ENCODE assay signal across 8 cellular contexts in genomic region chr9:131773911-131774379, GRCh38. TPM values are rescaled to one million over a fixed set of nuclear protein-coding genes. Genes with fewer than 3 reads are reported as not detected.
DNase-seq lines count a peak whose midpoint lies in the region; ATAC-seq, FAIRE-seq and TF ChIP-seq lines count a peak whose summit lies in the region.

No MANE protein-coding gene starts in this region.

- no peaks in the 10 kb centered on the region for H3K9me3 ChIP-seq in MG63
- H3K9me3 ChIP-seq in thyroid gland, result no peaks in the 10 kb centered on the region

- FAIRE-seq in GM12891 (lab: Jason Lieb, UNC), result no peak

- peaks cover 18% of the 10 kb centered on the region for H3K27me3 ChIP-seq in MG63
- no peaks in the 10 kb centered on the region for H3K27me3 ChIP-seq in thyroid gland

- H3K27me3 Mint-ChIP-seq in activated naive CD8-positive, alpha-beta T cell treated with anti-CD3 and anti-CD28 coated beads for 36 hours, result peaks cover 34% of the 10 kb centered on the region
- peaks cover 3 to 11% (median 4%) of the 10 kb centered on the region in 3 donors for H3K27me3 Mint-ChIP-seq in immature natural killer cell (ENCODE audit: low read depth in 3 of 3)

- H3K4me3 Mint-ChIP-seq in activated naive CD8-positive, alpha-beta T cell treated with anti-CD3 and anti-CD28 coated beads for 36 hours, result no peak overlapping the region
- no peak overlapping the region for H3K4me3 Mint-ChIP-seq in immature natural killer cell

- intact Hi-C loops in thyroid gland (cut with DNase I), result no loop called here

- H3K36me3 ChIP-seq in MG63 (no peaks in the 10 kb centered on the region), thyroid gland (no peaks in the 10 kb centered on the region)

- H3K4me1 ChIP-seq in thyroid gland, result no peaks in the 10 kb centered on the region

- no peaks in the 10 kb centered on the region for H3K36me3 Mint-ChIP-seq in activated naive CD8-positive, alpha-beta T cell treated with anti-CD3 and anti-CD28 coated beads for 36 hours
- no peaks in the 10 kb centered on the region for H3K36me3 Mint-ChIP-seq in immature natural killer cell

- 0 to 23% methylated on average over 3 to 6 of the region's 6 CpGs for WGBS in thyroid gland, 2 donors

- H3K4me3 ChIP-seq in MG63 (no peak overlapping the region), thyroid gland (replicated peaks in 1 of 3) (no peak overlapping the region)

- no peaks in the 10 kb centered on the region for H3K9me3 Mint-ChIP-seq in activated naive CD8-positive, alpha-beta T cell treated with anti-CD3 and anti-CD28 coated beads for 36 hours
- H3K9me3 Mint-ChIP-seq in immature natural killer cell, result no peaks in the 10 kb centered on the region

- no peak for ATAC-seq in HG03442 (IDR thresholded peaks at IDR 0.05; ENCODE audit: unreplicated experiment)

- H3K27ac ChIP-seq in thyroid gland, result no peak overlapping the region

- DNase-seq in GM12891 (ENCODE audit: insufficient read length, low spot score) (peak; percentile 53), MG63 (peak; percentile 20), immature natural killer cell (peak; percentile 3 to 42 (median 26)), thyroid gland (peak; percentile 39 to 60), SK-N-DZ (ENCODE audit: low spot score) (no peak), NCI-H2227 treated with DMSO at 0.1 percent for 48 hours (lab: John Stamatoyannopoulos, UW) (no peak)
- peak; percentile 17 for DNase-seq in activated naive CD8-positive, alpha-beta T cell treated with anti-CD3 and anti-CD28 coated beads for 36 hours

- TF ChIP-seq POLR2A in GM12891 (IDR thresholded peaks at IDR 0.05; ENCODE audit: low read depth, low read length) (no peak), thyroid gland (IDR thresholded peaks at IDR 0.05) (no peak)

- H3K27ac Mint-ChIP-seq in activated naive CD8-positive, alpha-beta T cell treated with anti-CD3 and anti-CD28 coated beads for 36 hours, result no peak overlapping the region
- no peak overlapping the region for H3K27ac Mint-ChIP-seq in immature natural killer cell

- TF ChIP-seq CTCF in thyroid gland (IDR thresholded peaks at IDR 0.05), result no peak

- H3K4me1 Mint-ChIP-seq in activated naive CD8-positive, alpha-beta T cell treated with anti-CD3 and anti-CD28 coated beads for 36 hours, result no peaks in the 10 kb centered on the region
- no peaks in the 10 kb centered on the region for H3K4me1 Mint-ChIP-seq in immature natural killer cell

TF ChIP-seq in GM12891, 5 proteins besides CTCF, POLR2A, EP300 and RAD21:
- TF ChIP-seq POLR2AphosphoS5 (IDR thresholded peaks at IDR 0.05; ENCODE audit: low read depth, low read length) (no peak), POU2F2 (IDR thresholded peaks at IDR 0.05; ENCODE audit: low read depth, low read length) (no peak), TAF1 (IDR thresholded peaks at IDR 0.05; ENCODE audit: low read depth, low read length) (no peak), SPI1 (IDR thresholded peaks at IDR 0.05; ENCODE audit: low read depth, low read length) (no peak), PAX5 (IDR thresholded peaks at IDR 0.05; ENCODE audit: insufficient read depth, low read length, severe bottlenecking) (no peak)

RNA-seq across cellular contexts. Expression of gene RAPGEF1, which starts 34.1 kb away (rescaled TPM):
- polyA plus RNA-seq in GM12891 (2012; ENCODE audit: low read depth, missing spikeins), result 45.5 TPM
- 19.0 and 31.3 TPM in 2 replicates for total RNA-seq in MG63 (2014; rRNA removed; shearing (Covaris generic); ENCODE audit: low replicate concordance)
- 10 to 100 TPM; 82.3 to 89.0 TPM for total RNA-seq in activated naive CD8-positive, alpha-beta T cell treated with anti-CD3 and anti-CD28 coated beads for 36 hours
- polyA plus RNA-seq in immature natural killer cell, result 10 to 100 TPM in 1 of 3 donors, 1 to 10 TPM in 2; 1.2 to 15.8 (median 7.4) TPM
- total RNA-seq in thyroid gland, result 10 to 100 TPM; 39.6 to 52.5 (median 44.9) TPM
- polyA plus RNA-seq in SK-N-DZ (2014; cell fraction: cytosol; rRNA removed), result 22.1 and 24.4 TPM in 2 replicates
- 14.7 and 19.5 TPM in 2 replicates for polyA plus RNA-seq in SK-N-DZ (2014; cell fraction: nucleus; rRNA removed)

Comparison
In these comparisons a context has a peak if more than half of its experiments do, and no peak if none do; other contexts are left out.
1. DNase-seq: peak in GM12891 (single experiment), MG63 (single experiment), activated naive CD8-positive, alpha-beta T cell treated with anti-CD3 and anti-CD28 coated beads for 36 hours (single experiment), immature natural killer cell (3 of 3) and thyroid gland (2 of 2); none in SK-N-DZ (single experiment) and NCI-H2227 treated with DMSO at 0.1 percent for 48 hours (single experiment).